In the genomic region with DNA sequence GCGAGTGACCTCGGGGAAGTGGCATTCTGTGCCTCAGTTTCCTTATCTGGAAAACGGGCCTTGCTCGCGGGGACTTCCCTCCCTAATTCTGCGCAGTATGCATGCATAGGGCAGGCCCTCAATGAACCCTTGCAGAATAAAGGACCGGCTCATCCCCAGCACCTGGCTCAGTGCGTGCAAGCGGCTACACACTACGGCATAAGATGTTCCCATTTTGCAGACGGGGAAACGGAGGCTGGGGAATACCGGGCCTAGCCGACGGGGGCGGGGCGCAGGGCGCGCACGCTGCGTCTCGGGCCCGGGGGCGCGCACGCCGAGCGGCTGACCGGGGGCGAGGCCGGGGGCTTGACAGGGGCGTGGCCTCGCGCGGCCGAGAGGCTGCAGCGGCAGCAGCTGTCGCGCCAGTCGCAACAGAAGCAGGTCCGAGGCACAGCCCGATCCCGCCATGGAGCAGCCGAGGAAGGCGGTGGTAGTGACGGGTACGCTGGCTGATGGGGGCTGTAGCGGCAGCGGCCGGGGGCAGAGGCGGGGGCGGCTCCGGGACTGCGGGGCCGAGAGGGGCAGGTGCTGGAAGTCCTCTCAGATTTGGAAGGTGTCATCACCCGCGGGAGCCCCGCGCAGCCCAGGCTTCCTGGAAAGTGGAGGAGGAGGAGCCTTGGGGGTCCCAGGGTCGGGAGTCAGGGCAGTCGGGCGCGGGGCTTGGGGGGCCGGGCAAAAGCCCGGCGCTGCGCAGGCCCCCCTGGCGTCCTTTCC, we compare ENCODE assay signal across 8 cellular contexts. TPM values are rescaled to one million over a fixed set of nuclear protein-coding genes. Genes with fewer than 3 reads are reported as not detected.
A peak's percentile ranks its signal among the peaks of the same experiment; 100 is the strongest.
DNase-seq lines count a peak whose midpoint lies in the region; ATAC-seq lines count a peak whose summit lies in the region.

A gene with protein sequence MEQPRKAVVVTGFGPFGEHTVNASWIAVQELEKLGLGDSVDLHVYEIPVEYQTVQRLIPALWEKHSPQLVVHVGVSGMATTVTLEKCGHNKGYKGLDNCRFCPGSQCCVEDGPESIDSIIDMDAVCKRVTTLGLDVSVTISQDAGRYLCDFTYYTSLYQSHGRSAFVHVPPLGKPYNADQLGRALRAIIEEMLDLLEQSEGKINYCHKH (plus strand): TSS at position 362 of the 753 bp plus-strand sequence. CDS start 84 bp downstream, at position 446.

- H3K9ac ChIP-seq in NT2/D1 (ENCODE audit: insufficient read length, low read depth): peak within 1 kb of the TSS; percentile 79

- ATAC-seq in HG02588 (IDR thresholded peaks at IDR 0.05; ENCODE audit: unreplicated experiment): peak; percentile 62
- no peak for ATAC-seq in HG03469 (IDR thresholded peaks at IDR 0.05; ENCODE audit: unreplicated experiment)

- DNase-seq in ELR (ENCODE audit: low read depth) (peak; percentile 74), NT2/D1 (ENCODE audit: low read depth, low spot score) (no peak), activated T-cell treated with anti-CD3 and anti-CD28 coated beads for 4 hours (peak; percentile 47), epithelial cell of prostate (ENCODE audit: low read depth, low spot score) (no peak), mucosa of gallbladder (ENCODE audit: low spot score) (peak; percentile 60)
- peak; percentile 81 for DNase-seq in stimulated activated CD8-positive, alpha-beta memory T cell treated with anti-CD3 and anti-CD28 coated beads, Interleukin-4, amount 100 ng/mL, for 48 hours

- peaks cover 2% of the 10 kb centered on the region for H3K36me3 ChIP-seq in NT2/D1 (ENCODE audit: insufficient read depth, insufficient read length, low read length)

- H3K27ac ChIP-seq in epithelial cell of prostate: peak within 1 kb of the TSS; percentile 17

- peak within 1 kb of the TSS; percentile 63 for H3K4me3 ChIP-seq in NT2/D1 (ENCODE audit: insufficient read length, low read depth)

- H3K4me1 ChIP-seq in NT2/D1 (ENCODE audit: insufficient read depth, insufficient read length): peaks cover 16% of the 10 kb centered on the region

- no peaks in the 10 kb centered on the region for H3K27me3 ChIP-seq in NT2/D1 (ENCODE audit: insufficient read depth, insufficient read length)

- H3K9me3 ChIP-seq in NT2/D1 (ENCODE audit: insufficient read depth, low read length): no peaks in the 10 kb centered on the region

RNA-seq across cellular contexts. Expression of the gene that starts here (rescaled TPM):
- total RNA-seq in mucosa of gallbladder: 56.6 TPM

Comparison
In these comparisons a context has a peak if more than half of its experiments do, and no peak if none do; other contexts are left out.
1. DNase-seq: peak in ELR (single experiment), activated T-cell treated with anti-CD3 and anti-CD28 coated beads for 4 hours (single experiment), mucosa of gallbladder (single experiment) and stimulated activated CD8-positive, alpha-beta memory T cell treated with anti-CD3 and anti-CD28 coated beads, Interleukin-4, amount 100 ng/mL, for 48 hours (single experiment); none in NT2/D1 (single experiment) and epithelial cell of prostate (single experiment).